8 cellular contexts compared by ENCODE assay signal in genomic region chr2:12501469-12502147, GRCh38.
DNase-seq lines count a peak whose midpoint lies in the region; ATAC-seq and TF ChIP-seq lines count a peak whose summit lies in the region.

No MANE protein-coding gene starts in this region.

- peaks cover 6 to 7% of the 10 kb centered on the region in 2 donors for H3K9me3 Mint-ChIP-seq in activated naive CD4-positive, alpha-beta T cell treated with anti-CD3 and anti-CD28 coated beads, Interleukin-2, amount 50 U/mL, for 72 hours
- H3K9me3 Mint-ChIP-seq in neural progenitor cell = no peaks in the 10 kb centered on the region

- no peak overlapping the region for H3K4me3 Mint-ChIP-seq in neural progenitor cell

- no peaks in the 10 kb centered on the region for H3F3A ChIP-seq in neural progenitor cell (ENCODE audit: low read depth)

- no peak overlapping the region for H3K4me3 ChIP-seq in neural progenitor cell

- H3K27ac ChIP-seq in neural progenitor cell = no peak overlapping the region

- no peaks in the 10 kb centered on the region for H4K20me1 ChIP-seq in neural progenitor cell (ENCODE audit: low read depth)

- no peaks in the 10 kb centered on the region for H3K27me3 ChIP-seq in neural progenitor cell

- H3K9ac ChIP-seq in neural progenitor cell = no peak overlapping the region

- TF ChIP-seq POLR2A in GM18505 (IDR thresholded peaks at IDR 0.05; ENCODE audit: borderline replicate concordance, extremely low read depth, insufficient read depth, insufficient read length) = no peak

- H3K4me2 ChIP-seq in neural progenitor cell = no peak overlapping the region

- no peaks in the 10 kb centered on the region for H3K4me1 Mint-ChIP-seq in neural progenitor cell

- H3K27me3 Mint-ChIP-seq in neural progenitor cell (ENCODE audit: insufficient read depth, low read depth) = peaks cover 4% of the 10 kb centered on the region

- DNase-seq in RPMI7951 (ENCODE audit: low read depth) (peak; percentile 30), NCI-H1436 (lab: John Stamatoyannopoulos, UW) (no peak), neural progenitor cell (ENCODE audit: low spot score) (no peak), AG08395 (ENCODE audit: low spot score) (no peak)
- peak in 1 of 2 donors; percentile 57 for DNase-seq in activated naive CD4-positive, alpha-beta T cell treated with anti-CD3 and anti-CD28 coated beads, Interleukin-2, amount 50 U/mL, for 72 hours (ENCODE audit: low spot score in 2 of 2)
- peak; percentile 40 to 60 for DNase-seq in stimulated activated CD4-positive, alpha-beta T cell treated with anti-CD3 and anti-CD28 coated beads, Interleukin-12 subunit alpha, Interleukin-12 subunit beta, amount 100 ng/mL, for 24 hours (ENCODE audit: low read depth in 2 of 2)

- H3K27ac Mint-ChIP-seq in activated naive CD4-positive, alpha-beta T cell treated with anti-CD3 and anti-CD28 coated beads, Interleukin-2, amount 50 U/mL, for 72 hours = peak overlapping the region; percentile 16 to 53
- H3K27ac Mint-ChIP-seq in neural progenitor cell = no peak overlapping the region

- no peak for TF ChIP-seq CTCF in neural progenitor cell (IDR thresholded peaks at IDR 0.05)

- H3K4me1 ChIP-seq in neural progenitor cell = no peaks in the 10 kb centered on the region

- H3K36me3 Mint-ChIP-seq in activated naive CD4-positive, alpha-beta T cell treated with anti-CD3 and anti-CD28 coated beads, Interleukin-2, amount 50 U/mL, for 72 hours = peaks cover 10 to 17% of the 10 kb centered on the region in 2 donors
- H3K36me3 Mint-ChIP-seq in neural progenitor cell = no peaks in the 10 kb centered on the region

- no peak overlapping the region for H2AFZ ChIP-seq in neural progenitor cell (replicated peaks)

- no peaks in the 10 kb centered on the region for H3K79me2 ChIP-seq in neural progenitor cell (ENCODE audit: low read depth)

- no peaks in the 10 kb centered on the region for H3K9me3 ChIP-seq in neural progenitor cell (ENCODE audit: low read depth)

- no peaks in the 10 kb centered on the region for H3K36me3 ChIP-seq in neural progenitor cell

- ATAC-seq in GM18505 (IDR thresholded peaks at IDR 0.05; ENCODE audit: unreplicated experiment) = peak; percentile 91
- peak; percentile 90 for ATAC-seq in HG02759 (IDR thresholded peaks at IDR 0.05; ENCODE audit: unreplicated experiment)
- peak; percentile 59 to 70 for ATAC-seq in activated naive CD4-positive, alpha-beta T cell treated with anti-CD3 and anti-CD28 coated beads, Interleukin-2, amount 50 U/mL, for 72 hours

Comparison
In these comparisons a context has a peak if more than half of its experiments do, and no peak if none do; other contexts are left out.
1. DNase-seq: peak in RPMI7951 (single experiment) and stimulated activated CD4-positive, alpha-beta T cell treated with anti-CD3 and anti-CD28 coated beads, Interleukin-12 subunit alpha, Interleukin-12 subunit beta, amount 100 ng/mL, for 24 hours (2 of 2); none in NCI-H1436 (single experiment), neural progenitor cell (single experiment) and AG08395 (single experiment).
2. Peak in every context shown above with its lines, with median percentiles within 50 percentile points of each other: ATAC-seq.